In genomic region chr2:170361359-170361936, GRCh38 we compare ENCODE assay signal across 8 cellular contexts.
A peak's percentile ranks its signal among the peaks of the same experiment; 100 is the strongest.
DNase-seq lines count a peak whose midpoint lies in the region; ATAC-seq and TF ChIP-seq lines count a peak whose summit lies in the region.

No MANE protein-coding gene starts in this region.

- H3K4me3 Mint-ChIP-seq in immature natural killer cell, result peak overlapping the region in 1 of 5 donors; percentile 30

- peaks cover 0 to 5% (median 4%) of the 10 kb centered on the region in 3 donors for H3K27me3 Mint-ChIP-seq in immature natural killer cell (ENCODE audit: low read depth in 3 of 3)

- H3K4me3 ChIP-seq in HUES64 (ENCODE audit: low read length), result peak overlapping the region; percentile 24; the same call in 1 of the 2 replicates
- no peak overlapping the region for H3K4me3 ChIP-seq in astrocyte of the cerebellum (ENCODE audit: low read depth, low read length)

- in situ Hi-C loops in astrocyte of the cerebellum (cut with HindIII; ENCODE audit: low sequenced_read_pairs), result no loop called here

- no peaks in the 10 kb centered on the region for H3K9me3 Mint-ChIP-seq in immature natural killer cell

- H3K4me1 ChIP-seq in HUES64 (ENCODE audit: insufficient read depth, low read length), result peaks cover 42% of the 10 kb centered on the region

- no peak overlapping the region for H3K9ac ChIP-seq in HUES64 (ENCODE audit: low read depth, low read length)

- TF ChIP-seq CTCF in astrocyte of the cerebellum (IDR thresholded peaks at IDR 0.05; ENCODE audit: low read depth, low read length, missing control alignments), result peak; percentile 80

- WGBS in HUES64, result 29% methylated on average over 4 of the region's 4 CpGs

- no peaks in the 10 kb centered on the region for H3K36me3 ChIP-seq in HUES64 (ENCODE audit: insufficient read depth, low read length)

- no peaks in the 10 kb centered on the region for H3K9me3 ChIP-seq in HUES64 (ENCODE audit: insufficient read depth, low read depth, low read length)

- H3K27me3 ChIP-seq in HUES64 (ENCODE audit: insufficient read depth, low read length), result no peaks in the 10 kb centered on the region

- DNase-seq in NCI-H524 (lab: John Stamatoyannopoulos, UW), result peak; percentile 41 to 52
- DNase-seq in NCI-H524 treated with DMSO at 0.1 percent for 48 hours (lab: John Stamatoyannopoulos, UW), result no peak
- DNase-seq in SKM-1 treated with dmso at 0.1 percent for 144 hours (lab: John Stamatoyannopoulos, UW; ENCODE audit: unreplicated experiment), result peak; percentile 46
- peak; percentile 26 for DNase-seq in astrocyte of the cerebellum (ENCODE audit: low read depth)
- DNase-seq in immature natural killer cell, result peak; percentile 16 to 39 (median 19)
- peak; percentile 26 to 42 for DNase-seq in stimulated activated CD4-positive, alpha-beta T cell treated with anti-CD3 and anti-CD28 coated beads, Interleukin-4, amount 100 ng/mL, for 48 hours (ENCODE audit: low read depth in 2 of 2)

- H3K36me3 Mint-ChIP-seq in immature natural killer cell, result no peaks in the 10 kb centered on the region

- peaks cover 0 to 8% of the 10 kb centered on the region in 2 donors for H3K4me1 Mint-ChIP-seq in immature natural killer cell

- H3K27ac Mint-ChIP-seq in immature natural killer cell, result no peak overlapping the region

- ATAC-seq in HG03565 (IDR thresholded peaks at IDR 0.05; ENCODE audit: unreplicated experiment), result no peak

- no peak overlapping the region; the same call in 1 of the 2 replicates for H3K27ac ChIP-seq in HUES64 (ENCODE audit: low read depth, low read length)
